Comparison of ENCODE assay signal across 34 cellular contexts in genomic region chr6:4571011-4571410, GRCh38.
"Had no signal": no experiment of that assay in that cellular context is flagged by ENCODE, and none has a peak within 500 bp of the region (broad histone marks: within the 10 kb centered on the region; RNA-seq: fewer than 3 reads in every experiment).

No MANE protein-coding gene starts in this region.

- DNase-seq: Karpas-422, Kasumi-1, MG63, MM.1S, MV-4-11, NCI-H1048, NCI-H1092, NCI-H1092 treated with DMSO at 0.1 percent for 48 hours, NCI-H1105, NCI-H1105 treated with DMSO at 0.1 percent for 48 hours, NCI-H1417, NCI-H1417 treated with DMSO at 0.1 percent for 48 hours, NCI-H1436, NCI-H1436 treated with DMSO at 0.1 percent for 48 hours, NCI-H146, NCI-H1694, NCI-H1694 treated with DMSO at 0.1 percent for 48 hours, NCI-H187, NCI-H187 treated with DMSO at 0.1 percent for 48 hours, NCI-H1930, NCI-H2029, NCI-H2029 treated with DMSO at 0.1 percent for 48 hours, NCI-H2081, NCI-H2081 treated with DMSO at 0.1 percent for 48 hours, NCI-H2107, NCI-H2171, NCI-H2171 treated with DMSO at 0.1 percent for 48 hours, NCI-H2227 treated with DMSO at 0.1 percent for 48 hours, NCI-H226, NCI-H345, NCI-H446, NCI-H446 treated with DMSO at 0.1 percent for 48 hours, NCI-H510A, NCI-H524 had no signal

- H3K4me3 ChIP-seq: MG63 had no signal

- H3K36me3 ChIP-seq: MG63 had no signal

- H3K27me3 ChIP-seq: MG63 had no signal
